In the genomic region with DNA sequence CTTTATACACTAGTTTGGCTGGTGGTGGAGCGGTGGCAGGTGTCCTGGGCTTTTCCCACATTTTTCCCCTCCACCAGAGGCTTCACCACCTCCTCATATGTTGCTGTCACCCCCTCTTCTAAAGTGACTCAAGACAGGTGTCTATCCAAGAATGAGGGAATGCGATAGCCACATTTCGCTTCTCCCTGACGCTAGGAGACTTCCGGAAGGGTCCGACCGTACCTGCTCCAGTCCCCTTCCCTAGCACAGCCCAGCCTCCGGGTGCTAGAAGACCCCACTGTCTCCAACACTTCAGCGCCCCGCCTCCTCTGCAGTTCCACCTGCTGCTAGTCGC, we compare ENCODE assay signal across 9 cellular contexts. TPM values are rescaled to one million over a fixed set of nuclear protein-coding genes. Genes with fewer than 3 reads are reported as not detected.
DNase-seq lines count a peak whose midpoint lies in the region; ATAC-seq and TF ChIP-seq lines count a peak whose summit lies in the region.
"Had no signal": no experiment of that assay in that cellular context is flagged by ENCODE, and none has a peak within 500 bp of the region (broad histone marks: within the 10 kb centered on the region; RNA-seq: fewer than 3 reads in every experiment).

No MANE protein-coding gene starts in this region.

- H3K9me3 Mint-ChIP-seq in T-cell, result no peaks in the 10 kb centered on the region

- H3K4me3 ChIP-seq in GM12875 (ENCODE audit: low read depth, low read length), result peak overlapping the region; percentile 88
- peak overlapping the region; percentile 71 for H3K4me3 ChIP-seq in fibroblast of pulmonary artery (replicated peaks; ENCODE audit: low read depth, low read length)
- H3K4me3 ChIP-seq in retinal pigment epithelial cell (ENCODE audit: low read length), result peak overlapping the region; percentile 88

- no peaks in the 10 kb centered on the region for H3K27me3 Mint-ChIP-seq in T-cell

- no peak for DNase-seq in T-cell
- DNase-seq in fibroblast of pulmonary artery (ENCODE audit: low read depth), result no peak
- no peak for DNase-seq in retinal pigment epithelial cell (ENCODE audit: low read depth)
- DNase-seq in ureter (ENCODE audit: low spot score), result no peak
- no peak for DNase-seq in activated CD8-positive, alpha-beta memory T cell treated with anti-CD3 and anti-CD28 coated beads for 24 hours
- DNase-seq in HK-2 (ENCODE audit: unreplicated experiment), result no peak

- no peak for TF ChIP-seq CTCF in GM12875 (IDR thresholded peaks at IDR 0.05; ENCODE audit: borderline replicate concordance, insufficient read depth, low read depth, low read length)
- TF ChIP-seq CTCF in fibroblast of pulmonary artery (IDR thresholded peaks at IDR 0.05; ENCODE audit: low read length, missing control alignments), result no peak
- no peak for TF ChIP-seq CTCF in retinal pigment epithelial cell (conservative IDR thresholded peaks at IDR 0.05; ENCODE audit: low read depth, low read length)

- H3K27ac Mint-ChIP-seq in T-cell, result peak overlapping the region; percentile 93 to 95

- POLR2A ChIA-PET in T-cell (lab: Charles Lee), result interaction anchor here in 1 of 2 donors (0.6 kb wide), 1 partner anchor 461 kb away, joined by 3 read pairs; no protein-coding TSS in a partner anchor

- H3K4me1 Mint-ChIP-seq in T-cell, result peaks cover 55 to 58% (median 56%) of the 10 kb centered on the region in 3 donors

- H3K36me3 Mint-ChIP-seq in T-cell, result peaks cover 13% of the 10 kb centered on the region

- no peak for ATAC-seq in T-cell (replicated peaks in 1 of 4)
- ATAC-seq in HG03432 (IDR thresholded peaks at IDR 0.05; ENCODE audit: unreplicated experiment), result no peak

- H3K4me3 Mint-ChIP-seq in T-cell, result peak overlapping the region; percentile 97 to 99 (median 99)

- CTCF ChIA-PET in T-cell (lab: Charles Lee), result interaction anchor here in 1 of 2 donors (0.6 to 2.2 kb wide), 2 partner anchors 22 to 29 kb away, joined by 3 to 8 read pairs; no protein-coding TSS in a partner anchor

RNA-seq across cellular contexts. Expression of a gene that starts 0.5 kb away (rescaled TPM):
- total RNA-seq in T-cell, result 100 to 1,000 TPM in 3 of 5 donors, 10 to 100 TPM in 2; 76.8 to 141 (median 134) TPM
- total RNA-seq in ureter, result 96.3 TPM

RNA-seq across cellular contexts. Expression of a gene that starts 17.2 kb away (rescaled TPM):
- 10 to 100 TPM; 36.5 to 74.1 (median 66.1) TPM for total RNA-seq in T-cell
- total RNA-seq in ureter, result 50.8 TPM

RNA-seq across cellular contexts. Expression of a gene that starts 29.7 kb away (rescaled TPM):
- 100 to 1,000 TPM in 3 of 5 donors, 10 to 100 TPM in 2; 53.4 to 112 (median 101) TPM for total RNA-seq in T-cell
- total RNA-seq in ureter, result 54.8 TPM

RNA-seq across cellular contexts. Expression of a gene that starts 34.0 kb away (rescaled TPM):
- 100 to 1,000 TPM in 2 of 5 donors, 10 to 100 TPM in 3; 46.0 to 108 (median 96.6) TPM for total RNA-seq in T-cell
- total RNA-seq in ureter, result 171 TPM

RNA-seq across cellular contexts. Expression of a gene that starts 46.2 kb away (rescaled TPM):
- total RNA-seq in T-cell (under 1 TPM in 3 of 5 donors, not detected in 2; 0.16 to 0.50 (median 0.26) TPM), ureter (not detected)
- total RNA-seq: activated CD8-positive, alpha-beta memory T cell treated with anti-CD3 and anti-CD28 coated beads for 36 hours had no signal
